19 cellular contexts compared by ENCODE assay signal in the genomic region with DNA sequence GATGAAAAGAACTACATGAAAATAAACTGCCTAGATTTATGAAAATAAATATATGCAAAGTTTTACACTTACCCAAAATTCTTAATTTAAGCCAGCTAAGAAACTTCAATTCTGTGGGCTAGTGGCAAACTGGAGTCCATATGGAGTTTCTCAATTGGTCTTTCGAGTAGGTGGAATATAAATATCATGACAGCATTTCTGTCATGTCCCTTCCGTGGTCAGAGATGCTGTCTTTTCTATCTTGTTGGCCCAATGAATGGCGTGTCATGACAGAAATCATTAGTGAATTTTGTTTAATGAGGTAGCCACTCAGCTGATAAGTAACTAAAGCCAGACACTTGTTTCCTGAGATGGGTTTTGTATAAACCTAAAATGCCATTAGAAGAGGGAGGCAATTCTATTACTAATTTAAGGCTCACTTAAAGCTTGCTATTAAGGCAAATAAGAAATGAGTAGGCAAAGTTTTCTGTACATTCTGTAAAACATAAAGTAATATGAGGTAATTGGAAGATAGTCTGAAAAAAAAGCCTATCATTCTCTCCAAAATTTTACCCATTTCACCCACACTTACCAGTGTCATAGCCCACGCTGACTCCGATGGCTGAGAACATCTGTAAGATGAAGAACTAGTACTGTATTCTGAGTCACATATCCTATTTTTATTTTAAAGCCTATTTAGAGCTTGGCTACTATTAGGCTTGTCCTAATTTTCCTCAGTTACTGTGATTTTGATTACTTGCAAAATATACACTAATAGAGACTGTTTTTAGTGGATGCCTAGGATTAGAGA.
DNase-seq lines count a peak whose midpoint lies in the region; ATAC-seq and TF ChIP-seq lines count a peak whose summit lies in the region.
"Had no signal": no experiment of that assay in that cellular context is flagged by ENCODE, and none has a peak within 500 bp of the region (broad histone marks: within the 10 kb centered on the region; RNA-seq: fewer than 3 reads in every experiment).

No MANE protein-coding gene starts in this region.

- no peak overlapping the region for H3K4me3 ChIP-seq in spleen
- no peak overlapping the region for H3K4me3 ChIP-seq in foreskin fibroblast (ENCODE audit: low read depth in 1 of 2, low read length in 2 of 2)
- H3K4me3 ChIP-seq: pancreas had no signal

- H3K9me3 ChIP-seq in spleen: peaks cover 0 to 4% (median 0%) of the 10 kb centered on the region in 8 donors
- H3K9me3 ChIP-seq: pancreas had no signal

- no peak for DNase-seq in spleen
- DNase-seq in GM13976 (ENCODE audit: low spot score): no peak
- no peak for DNase-seq in GOT3 (lab: John Stamatoyannopoulos, UW)
- no peak for DNase-seq in foreskin fibroblast
- DNase-seq: activated CD4-positive, CD25-positive, alpha-beta regulatory T cell; activated CD8-positive, alpha-beta memory T cell treated with anti-CD3 and anti-CD28 coated beads, Interleukin-2, amount 10 ng/mL, durations not matched to agents 7 days and 5 days; activated naive CD4-positive, alpha-beta T cell treated with Interleukin-2 at 50 U/mL for 16 hours; dermis blood vessel endothelial cell; H7; kidney; NCI-H187; NCI-H526 treated with DMSO at 0.1 percent for 48 hours; pancreas; stimulated activated CD4-positive, alpha-beta T cell treated with anti-CD3 and anti-CD28 coated beads, Interleukin-12 subunit alpha, Interleukin-12 subunit beta, amount 100 ng/mL, for 4 hours had no signal

- WGBS in spleen, 5 donors: 71 to 88% (median 76%) methylated on average over 5 of the region's 5 CpGs

- H3K27ac ChIP-seq in spleen: peak overlapping the region in 7 of 8 donors; percentile 19 to 76 (median 53)
- H3K27ac ChIP-seq: pancreas had no signal

- H3K27me3 ChIP-seq in spleen (replicated peaks in 1 of 7): no peaks in the 10 kb centered on the region
- H3K27me3 ChIP-seq: pancreas had no signal

- in situ Hi-C loops in GM13976 (cut with MboI; ENCODE audit: low sequenced_read_pairs, unreplicated experiment): no loop called here

- H3K4me1 ChIP-seq in spleen: peaks cover 0 to 40% (median 7%) of the 10 kb centered on the region in 6 donors
- H3K4me1 ChIP-seq: pancreas had no signal

- intact Hi-C loops in spleen (cut with DNase I; ENCODE audit: low total_unique reads): no loop called here

- no peak for TF ChIP-seq POLR2A in spleen (IDR thresholded peaks at IDR 0.05)

- ATAC-seq in GM18867 (IDR thresholded peaks at IDR 0.05; ENCODE audit: unreplicated experiment): peak; percentile 20
- ATAC-seq in HG02623 (IDR thresholded peaks at IDR 0.05; ENCODE audit: unreplicated experiment): peak; percentile 37
- peak; percentile 29 for ATAC-seq in HG03460 (IDR thresholded peaks at IDR 0.05; ENCODE audit: unreplicated experiment)
- ATAC-seq in GM19467 (IDR thresholded peaks at IDR 0.05; ENCODE audit: unreplicated experiment): no peak
- ATAC-seq: activated CD8-positive, alpha-beta memory T cell treated with anti-CD3 and anti-CD28 coated beads, Interleukin-2, amount 10 ng/mL, durations not matched to agents 7 days and 5 days; esophagus mucosa had no signal

- no peak for TF ChIP-seq CTCF in spleen (IDR thresholded peaks at IDR 0.05 in 8 of 11, conservative IDR thresholded peaks at IDR 0.05 in 3 of 11)
- no peak for TF ChIP-seq CTCF in GM13976 (IDR thresholded peaks at IDR 0.05; ENCODE audit: borderline replicate concordance, control extremely low read depth, extremely low read depth, insufficient read depth, missing control alignments)
- no peak for TF ChIP-seq CTCF in foreskin fibroblast (IDR thresholded peaks at IDR 0.05; ENCODE audit: low read depth, low read length)

- H3K36me3 ChIP-seq in spleen: no peaks in the 10 kb centered on the region
- H3K36me3 ChIP-seq: pancreas had no signal
